In the genomic region with DNA sequence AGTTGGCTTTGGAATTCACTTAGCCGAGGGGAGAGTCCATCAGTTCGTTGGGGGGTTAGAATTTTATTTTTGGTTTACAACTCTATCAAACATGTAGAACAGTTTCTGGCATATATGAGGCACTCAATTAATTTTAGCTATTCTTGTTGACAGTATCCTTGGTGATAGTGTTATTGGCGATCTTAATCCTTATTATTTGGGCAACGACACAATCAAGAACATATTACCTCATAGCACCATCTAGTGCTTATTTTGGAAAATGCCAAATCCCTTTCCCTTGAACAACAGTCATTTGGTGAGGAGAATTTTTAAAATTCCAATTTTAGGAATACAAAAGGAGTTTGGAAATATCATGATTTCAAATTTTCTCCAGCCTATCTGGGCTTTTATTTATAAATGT, we compare ENCODE assay signal across 9 cellular contexts. TPM values are rescaled to one million over a fixed set of nuclear protein-coding genes. Genes with fewer than 3 reads are reported as not detected.
DNase-seq lines count a peak whose midpoint lies in the region; ATAC-seq, FAIRE-seq and TF ChIP-seq lines count a peak whose summit lies in the region.
"Had no signal": no experiment of that assay in that cellular context is flagged by ENCODE, and none has a peak within 500 bp of the region (broad histone marks: within the 10 kb centered on the region; RNA-seq: fewer than 3 reads in every experiment).

No MANE protein-coding gene starts in this region.

- ATAC-seq in GM12878 (no peak), HG02981 (IDR thresholded peaks at IDR 0.05; ENCODE audit: unreplicated experiment) (no peak)
- ATAC-seq: WTC11 had no signal

- TF ChIP-seq RAD21 in GM12878 (IDR thresholded peaks at IDR 0.05; ENCODE audit: insufficient read depth, low read depth, low read length): peak; percentile 48

- BruUV-seq in GM12878 (replicated peaks; lab: Mats Ljungman, UMichigan): no TSS peak

- H3K4me3 ChIP-seq in HFF-Myc (replicated peaks; ENCODE audit: low read depth, low read length) (no peak overlapping the region), GM12878 (no peak overlapping the region)

- no peaks in the 10 kb centered on the region; a peak in 3 of 4 replicates for H3K27me3 ChIP-seq in GM12878 (replicated peaks in 1 of 2; ENCODE audit: control insufficient read depth in 2 of 2, insufficient read depth in 2 of 2, low read length in 1 of 2)

- no peak overlapping the region for H3K9ac ChIP-seq in GM12878 (ENCODE audit: control insufficient read depth, insufficient read depth, low read length)

- SMC1A ChIA-PET in GM12878 (lab: Charles Lee; ENCODE audit: uncharacterized antibody, unreplicated experiment): interaction anchor here (1.1 kb wide), 1 partner anchor 99 kb away, joined by 5 read pairs; no protein-coding TSS in a partner anchor

- no peak for TF ChIP-seq EP300 in GM12878 (IDR thresholded peaks at IDR 0.05; ENCODE audit: borderline replicate concordance in 1 of 2, control insufficient read depth in 1 of 2, low read depth in 2 of 2, low read length in 2 of 2)

- CTCF ChIA-PET in GM12878 (lab: Yijun Ruan, JAX): interaction anchor here (1.6 kb wide), 1 partner anchor 98 kb away, joined by 5 read pairs; no protein-coding TSS in a partner anchor

- H3K36me3 ChIP-seq in GM12878 (ENCODE audit: control insufficient read depth in 2 of 2, insufficient read depth in 2 of 2, low read length in 1 of 2): no peaks in the 10 kb centered on the region

- H3K79me2 ChIP-seq in GM12878 (ENCODE audit: control insufficient read depth, insufficient read depth, low read length): no peaks in the 10 kb centered on the region

- H3K4me2 ChIP-seq in GM12878 (ENCODE audit: control insufficient read depth, insufficient read depth): no peak overlapping the region

- RAD21 ChIA-PET in GM12878 (lab: Charles Lee; ENCODE audit: unreplicated experiment): no interaction called here

- DNase-seq in HFF-Myc (ENCODE audit: extremely low read depth, low read depth): no peak
- DNase-seq in GM12878 (ENCODE audit: low read depth, low spot score): no peak
- DNase-seq in lung microvascular endothelial cell (ENCODE audit: low read depth in 2 of 2): peak; percentile 14 to 33
- DNase-seq in NCI-H2029 (lab: John Stamatoyannopoulos, UW): no peak
- no peak for DNase-seq in C1 segment of cervical spinal cord (lab: John Stamatoyannopoulos, UW)
- DNase-seq in glomerular visceral epithelial cell (ENCODE audit: extremely low spot score): no peak

- 9% methylated on average over 4 of the region's 4 CpGs for WGBS in GM12878 (ENCODE audit: insufficient coverage, insufficient replicate concordance, low lambda C conversion rate, missing lambda C conversion rate)

- in situ Hi-C loops in GM12878 (cut with MboI): no loop called here

- H3K27ac ChIP-seq in C4-2B (no peak overlapping the region), GM12878 (ENCODE audit: control insufficient read depth, insufficient read depth) (no peak overlapping the region)

- intact Hi-C loops in GM12878 (cut with micrococcal nuclease; ENCODE audit: unreplicated experiment): loop anchor here (5.0 kb wide), 1 partner anchor 101 kb away; no protein-coding TSS in a partner anchor

- no peak for TF ChIP-seq POLR2A in GM12878 (IDR thresholded peaks at IDR 0.05; ENCODE audit: low read depth, low read length)

- POLR2A ChIA-PET in GM12878 (lab: Charles Lee): no interaction called here

- H4K20me1 ChIP-seq in GM12878 (ENCODE audit: control insufficient read depth, insufficient read depth): no peaks in the 10 kb centered on the region

- FAIRE-seq in GM12878 (lab: Jason Lieb, UNC): no peak

- TF ChIP-seq CTCF in C4-2B (conservative IDR thresholded peaks at IDR 0.05) (peak; percentile 65), HFF-Myc (IDR thresholded peaks at IDR 0.05; ENCODE audit: low read depth, low read length, missing control alignments) (peak; percentile 14), GM12878 (IDR thresholded peaks at IDR 0.05 in 2 of 3, conservative IDR thresholded peaks at IDR 0.05 in 1 of 3; ENCODE audit: control insufficient read depth in 2 of 3, extremely low read depth in 1 of 3, insufficient read depth in 1 of 3, low read depth in 3 of 3, low read length in 3 of 3) (peak in 2 of 3 experiments; percentile 39 to 40; a peak in 4 of 6 replicates)

- no peak overlapping the region for H2AFZ ChIP-seq in GM12878 (ENCODE audit: control insufficient read depth, low read depth, low read length)

- H3K9me3 ChIP-seq in GM12878 (replicated peaks; ENCODE audit: control insufficient read depth, insufficient read depth, low read length): no peaks in the 10 kb centered on the region

- no peaks in the 10 kb centered on the region for H3K4me1 ChIP-seq in GM12878 (ENCODE audit: control insufficient read depth, insufficient read depth, low read length)

TF ChIP-seq in GM12878, 131 proteins besides CTCF, POLR2A, EP300 and RAD21 (continues in another document):
- TF ChIP-seq ZNF592 (IDR thresholded peaks at IDR 0.05) (no peak), HDAC6 (IDR thresholded peaks at IDR 0.05; ENCODE audit: unreplicated experiment) (no peak), PRDM15 (CRISPR knock-in tag; IDR thresholded peaks at IDR 0.05) (no peak), JUNB (IDR thresholded peaks at IDR 0.05) (no peak)

RNA-seq across cellular contexts. Expression of gene PGRMC1, which starts 17.9 kb away (rescaled TPM):
- 24.5 and 25.1 TPM in 2 replicates for total RNA-seq in GM12878 (2013; cell fraction: nucleolus; rRNA removed)
- total RNA-seq in GM12878 (2014; rRNA removed) (54.4 and 58.5 TPM in 2 replicates), GM12878 (2014; rRNA removed; fragmentation: Illumina TruSeq; extraction: Trizol) (35.1 and 38.6 TPM in 2 replicates), GM12878 (2021) (36.3 and 38.9 TPM in 2 replicates), lung microvascular endothelial cell (66.0 and 81.7 TPM in 2 replicates)
- 14.2 TPM for polyA plus RNA-seq in GM12878 (2011; ENCODE audit: low read depth)
- polyA plus RNA-seq in GM12878 (2011; rRNA removed) (47.7 and 69.2 TPM in 2 replicates), GM12878 (2014; fragmentation: Illumina TruSeq; extraction: Trizol) (40.4 and 47.0 TPM in 2 replicates), GM12878 (2014; fragmentation: Nextera tagmentation; extraction: Ambion mirVana) (10 to 100 TPM; 13.6 to 28.9 TPM), GM12878 (2014; rRNA removed) (40.1 and 46.2 TPM in 2 replicates), GM12878 (2016; fragmentation: Nextera tagmentation; extraction: Ambion mirVana) (10 to 100 TPM; 59.3 to 60.9 TPM)
- 25.0 and 35.0 TPM in 2 replicates for polyA plus RNA-seq in GM12878 (2011; cell fraction: cytosol; rRNA removed)
- 15.5 and 19.1 TPM in 2 replicates for polyA plus RNA-seq in GM12878 (2011; cell fraction: nucleus; rRNA removed)
- 25.3 and 25.5 TPM in 2 replicates for polyA plus RNA-seq in GM12878 (2012)
- 17.0 and 18.6 TPM in 2 replicates for polyA minus RNA-seq in GM12878 (2011; rRNA and poly(A)+ RNA removed)
- polyA minus RNA-seq in GM12878 (2011; cell fraction: cytosol; rRNA and poly(A)+ RNA removed): 16.9 and 17.2 TPM in 2 replicates
- polyA minus RNA-seq in GM12878 (2011; cell fraction: nucleus; rRNA and poly(A)+ RNA removed): 4.8 and 9.1 TPM in 2 replicates

Comparison
In these comparisons a context has a peak if more than half of its experiments do, and no peak if none do; other contexts are left out.
1. CTCF ChIP-seq: peak in every context shown above with its lines; median percentile 65 in C4-2B; 40 in GM12878; 14 in HFF-Myc.
2. DNase-seq: peak in lung microvascular endothelial cell (2 of 2); none in HFF-Myc (single experiment), GM12878 (single experiment), NCI-H2029 (single experiment), C1 segment of cervical spinal cord (0 of 14) and glomerular visceral epithelial cell (single experiment).